In the genomic region with DNA sequence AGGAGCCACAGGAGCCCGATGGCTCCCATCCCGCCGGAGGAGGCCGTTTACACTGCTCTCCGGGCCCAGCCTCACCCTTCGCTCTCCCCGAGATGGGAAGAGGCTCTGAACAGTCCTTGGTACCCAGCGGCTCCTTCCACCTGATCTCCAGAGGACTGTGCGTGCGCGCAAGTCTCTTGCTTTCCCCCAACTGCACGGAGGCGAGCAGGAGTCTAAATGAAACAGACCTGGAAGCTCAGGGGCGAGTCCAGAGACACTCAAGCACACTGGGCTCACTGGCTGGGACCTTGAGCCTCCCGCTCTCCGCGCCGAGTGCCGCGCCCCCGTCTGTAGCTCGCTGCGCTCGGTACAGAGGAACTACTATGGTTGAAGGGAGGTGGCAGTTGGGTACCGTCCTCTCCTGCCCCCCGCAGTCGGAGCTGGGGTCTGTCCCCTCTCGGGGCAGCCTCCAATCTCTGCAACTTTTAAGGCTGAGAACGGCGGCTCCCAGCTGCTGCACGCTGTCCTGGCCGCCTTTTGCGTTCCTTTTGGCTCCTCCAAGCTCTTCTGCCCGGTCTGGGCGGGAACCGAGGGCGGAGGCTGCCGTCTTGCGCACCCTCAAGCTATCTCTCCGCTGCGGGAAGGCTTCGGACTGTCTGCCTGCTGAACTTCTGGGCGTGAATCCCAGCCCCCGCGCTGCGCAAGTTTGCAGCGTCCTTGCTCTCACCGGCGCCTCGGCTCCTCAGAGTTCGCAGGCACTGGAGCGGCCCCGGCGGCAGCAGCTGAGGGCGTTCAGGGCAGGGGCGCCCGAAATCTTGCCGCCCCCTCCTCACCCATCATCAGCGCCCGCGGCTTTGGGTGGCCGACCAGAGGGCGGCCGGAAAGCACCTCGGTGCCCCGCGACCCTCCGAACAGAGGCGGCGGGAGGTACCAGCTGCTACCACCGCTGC, we compare ENCODE assay signal across 7 cellular contexts. TPM values are rescaled to one million over a fixed set of nuclear protein-coding genes. Genes with fewer than 3 reads are reported as not detected.
DNase-seq lines count a peak whose midpoint lies in the region; ATAC-seq and TF ChIP-seq lines count a peak whose summit lies in the region.

No MANE protein-coding gene starts in this region.

- ATAC-seq in naive B cell (ENCODE audit: low read depth in 2 of 2): peak in 1 of 2 donors; percentile 8
- no peak for ATAC-seq in GM19463 (IDR thresholded peaks at IDR 0.05; ENCODE audit: unreplicated experiment)

- no peak overlapping the region for H3K27ac Mint-ChIP-seq in naive B cell

- H3K36me3 ChIP-seq in endocrine pancreas (ENCODE audit: control insufficient read depth, insufficient read depth, low read length): no peaks in the 10 kb centered on the region

- H3K9ac ChIP-seq in endocrine pancreas (ENCODE audit: control insufficient read depth, insufficient read depth, low read length): peak overlapping the region; percentile 19

- in situ Hi-C loops in ACHN (cut with HindIII; ENCODE audit: low pct_ligation_motif_present, low pct_unique_long_range_greater_than_20kb, low sequenced_read_pairs): no loop called here

- H3K4me1 Mint-ChIP-seq in naive B cell: peaks cover 6 to 19% (median 6%) of the 10 kb centered on the region in 3 donors

- H3K4me3 ChIP-seq in GM12865 (ENCODE audit: low read depth, low read length): no peak overlapping the region
- H3K4me3 ChIP-seq in endocrine pancreas (ENCODE audit: control insufficient read depth, insufficient read depth, low read length): no peak overlapping the region

- peaks cover 8 to 13% of the 10 kb centered on the region in 2 donors for H3K36me3 Mint-ChIP-seq in naive B cell

- H3K4me3 Mint-ChIP-seq in naive B cell: peak overlapping the region in 6 of 8 donors; percentile 46 to 66 (median 61)

- no peaks in the 10 kb centered on the region for H3K27me3 ChIP-seq in endocrine pancreas (ENCODE audit: control insufficient read depth, insufficient read depth, low read length)

- no peaks in the 10 kb centered on the region for H3K9me3 ChIP-seq in endocrine pancreas (ENCODE audit: control insufficient read depth, low read length)

- peak; percentile 3 for DNase-seq in GM12865 (ENCODE audit: low read depth)
- peak; percentile 64 for DNase-seq in NCI-H69 (lab: John Stamatoyannopoulos, UW)
- DNase-seq in naive B cell: no peak
- no peak for DNase-seq in middle frontal gyrus (ENCODE audit: extremely low spot score, low spot score)
- no peak for DNase-seq in ACHN

- H3K9me3 Mint-ChIP-seq in naive B cell: peaks cover 0 to 12% (median 11%) of the 10 kb centered on the region in 7 donors

- peaks cover 60 to 79% (median 71%) of the 10 kb centered on the region in 3 donors for H3K27me3 Mint-ChIP-seq in naive B cell

- TF ChIP-seq CTCF in GM12865 (IDR thresholded peaks at IDR 0.05; ENCODE audit: insufficient read depth, low read depth, low read length, missing control alignments): no peak

- peaks cover 15% of the 10 kb centered on the region for H3K4me1 ChIP-seq in endocrine pancreas (ENCODE audit: control insufficient read depth, insufficient read depth, low read length)

RNA-seq across cellular contexts. Expression of a gene that starts 0.5 kb away (rescaled TPM):
- polyA plus RNA-seq in naive B cell (ENCODE audit: low read depth in 6 of 6): not detected

Comparison
In these comparisons a context has a peak if more than half of its experiments do, and no peak if none do; other contexts are left out.
1. DNase-seq: peak in GM12865 (single experiment) and NCI-H69 (single experiment); none in naive B cell (single experiment), middle frontal gyrus (single experiment) and ACHN (single experiment).